In genomic region chr17:82098939-82099765, GRCh38 we compare ENCODE assay signal across 8 cellular contexts. TPM values are rescaled to one million over a fixed set of nuclear protein-coding genes. Genes with fewer than 3 reads are reported as not detected.
A peak's percentile ranks its signal among the peaks of the same experiment; 100 is the strongest.
DNase-seq lines count a peak whose midpoint lies in the region; ATAC-seq and TF ChIP-seq lines count a peak whose summit lies in the region.

No MANE protein-coding gene starts in this region.

- DNase-seq in NCI-H1092 treated with DMSO at 0.1 percent for 48 hours (lab: John Stamatoyannopoulos, UW) (peak; percentile 51), NCI-H1092 (lab: John Stamatoyannopoulos, UW) (no peak), choroid plexus epithelial cell (ENCODE audit: low read depth) (no peak), EL (no peak), NK-92 (lab: John Stamatoyannopoulos, UW; ENCODE audit: unreplicated experiment) (no peak)

- peak overlapping the region; percentile 94 for H3K9ac ChIP-seq in OCI-LY1 (ENCODE audit: low read length)

- ATAC-seq in HG02588 (IDR thresholded peaks at IDR 0.05; ENCODE audit: unreplicated experiment): peak; percentile 9

- H3K4me3 ChIP-seq in OCI-LY1 (ENCODE audit: low read depth, low read length, poor library complexity, severe bottlenecking) (peak overlapping the region; percentile 77), choroid plexus epithelial cell (ENCODE audit: low read depth, low read length) (peak overlapping the region; percentile 60), mononuclear cell (ENCODE audit: low read length) (peak overlapping the region; percentile 50)

- H3K36me3 ChIP-seq in OCI-LY1 (ENCODE audit: insufficient read depth, low read length): peaks cover 22% of the 10 kb centered on the region

- H3K27me3 ChIP-seq in OCI-LY1 (ENCODE audit: insufficient read depth, low read length): no peaks in the 10 kb centered on the region
- H3K27me3 ChIP-seq in mononuclear cell (ENCODE audit: insufficient read depth, low read length): no peaks in the 10 kb centered on the region

- no peaks in the 10 kb centered on the region for H3K9me2 ChIP-seq in OCI-LY1 (ENCODE audit: low read depth, low read length)

- no peaks in the 10 kb centered on the region for H4K20me1 ChIP-seq in OCI-LY1 (ENCODE audit: insufficient read depth, low read length)

- TF ChIP-seq CTCF in OCI-LY1 (IDR thresholded peaks at IDR 0.05; ENCODE audit: low read length) (no peak), choroid plexus epithelial cell (conservative IDR thresholded peaks at IDR 0.05; ENCODE audit: low read depth, low read length) (no peak)

- H3K4me1 ChIP-seq in OCI-LY1 (ENCODE audit: insufficient read depth, low read length, severe bottlenecking) (peaks cover 62% of the 10 kb centered on the region), mononuclear cell (ENCODE audit: insufficient read depth, low read length) (peaks cover 26% of the 10 kb centered on the region)

- H2AFZ ChIP-seq in OCI-LY1 (ENCODE audit: low read length): no peak overlapping the region

- peak overlapping the region; percentile 96 for H3K4me2 ChIP-seq in OCI-LY1 (ENCODE audit: low read length)

- peak overlapping the region; percentile 92 for H3K27ac ChIP-seq in OCI-LY1 (ENCODE audit: low read depth, low read length, poor library complexity, severe bottlenecking)

- H3K79me2 ChIP-seq in OCI-LY1 (ENCODE audit: insufficient read depth, low read length): peaks cover 19% of the 10 kb centered on the region

- no peaks in the 10 kb centered on the region for H3F3A ChIP-seq in OCI-LY1 (ENCODE audit: insufficient read depth, low read length)

- H3K9me3 ChIP-seq in OCI-LY1 (ENCODE audit: low read length) (no peaks in the 10 kb centered on the region), mononuclear cell (ENCODE audit: low read depth, low read length) (no peaks in the 10 kb centered on the region)

RNA-seq across cellular contexts. Expression of gene FASN, which starts 1.1 kb away (rescaled TPM):
- total RNA-seq in mononuclear cell: 21.8 TPM

RNA-seq across cellular contexts. Expression of gene DUS1L, which starts 33.5 kb away (rescaled TPM):
- total RNA-seq in mononuclear cell: 73.6 TPM

RNA-seq across cellular contexts. Expression of gene GPS1, which starts 47.5 kb away (rescaled TPM):
- total RNA-seq in mononuclear cell: 47.4 TPM

RNA-seq across cellular contexts. Expression of gene RFNG, which starts 47.5 kb away (rescaled TPM):
- total RNA-seq in mononuclear cell: 13.7 TPM
